ENCODE assay signal across 29 cellular contexts in the genomic region with DNA sequence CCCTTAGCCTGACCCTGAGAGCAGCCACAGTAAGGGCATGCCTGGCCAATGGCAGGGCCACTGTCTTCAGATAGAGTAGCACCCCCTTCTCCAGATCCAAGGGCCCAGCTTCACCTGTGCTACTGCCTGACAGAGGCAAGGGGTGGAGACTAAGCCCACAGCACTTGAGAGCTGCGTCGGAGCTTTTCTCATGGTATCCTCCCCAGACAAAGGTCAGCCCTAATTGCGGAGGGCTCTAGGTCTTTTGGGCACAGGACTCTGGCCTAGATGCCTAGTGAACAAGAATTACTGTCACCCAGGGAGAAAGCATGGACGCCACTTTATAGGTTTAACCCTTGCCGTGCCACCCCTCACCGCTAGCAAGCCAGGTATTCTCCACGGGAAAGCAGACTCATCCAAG.
"Had no signal": no experiment of that assay in that cellular context is flagged by ENCODE, and none has a peak within 500 bp of the region (broad histone marks: within the 10 kb centered on the region; RNA-seq: fewer than 3 reads in every experiment).

No MANE protein-coding gene starts in this region.

- H3K4me1 ChIP-seq: ascending aorta, colonic mucosa, gastroesophageal sphincter had no signal

- H3K36me3 ChIP-seq: breast epithelium, cardiac muscle cell, colonic mucosa had no signal

- H3K4me3 ChIP-seq: ascending aorta, breast epithelium, cardiac muscle cell, colonic mucosa, esophagus squamous epithelium, gastroesophageal sphincter had no signal

- H3K9me3 ChIP-seq: ascending aorta, breast epithelium, colonic mucosa, esophagus squamous epithelium, gastroesophageal sphincter had no signal

- DNase-seq: activated CD4-positive, alpha-beta memory T cell treated with anti-CD3 and anti-CD28 coated beads, Interleukin-2, amount 10 ng/mL, durations not matched to agents 7 days and 5 days; activated CD4-positive, alpha-beta T cell treated with anti-CD3 and anti-CD28 coated beads for 1 hour; activated CD4-positive, alpha-beta T cell treated with anti-CD3 and anti-CD28 coated beads for 4 hours; activated CD4-positive, alpha-beta T cell treated with anti-CD3 and anti-CD28 coated beads, Interleukin-2, amount 10 ng/mL, durations not matched to agents 7 days and 5 days; activated CD4-positive, alpha-beta T cell treated with anti-CD3 and anti-CD28 coated beads, Interleukin-2, amount 50 U/mL, for 4 hours; activated CD4-positive, CD25-positive, alpha-beta regulatory T cell; activated CD8-positive, alpha-beta memory T cell treated with anti-CD3 and anti-CD28 coated beads, Interleukin-2, amount 50 U/mL, for 48 hours; activated gamma-delta T cell; activated naive CD4-positive, alpha-beta T cell; activated naive CD4-positive, alpha-beta T cell treated with anti-CD3 and anti-CD28 coated beads, Interleukin-2, amount 10 ng/mL, durations not matched to agents 7 days and 5 days; activated naive CD8-positive, alpha-beta T cell treated with anti-CD3 and anti-CD28 coated beads, Interleukin-2, amount 10 ng/mL, durations not matched to agents 7 days and 5 days; activated T-cell treated with anti-CD3 and anti-CD28 coated beads for 4 hours; activated T-cell treated with anti-CD3 and anti-CD28 coated beads, Interleukin-2, amount 50 U/mL, for 24 hours; activated T-cell treated with anti-CD3 and anti-CD28 coated beads, Interleukin-2, amount 50 U/mL, for 72 hours; central memory CD4-positive, alpha-beta T cell; cerebellar nuclear complex; colonic mucosa; effector CD8-positive, alpha-beta T cell; esophagus squamous epithelium; foreskin melanocyte; T-helper 2 cell had no signal

- FAIRE-seq: endometrium, endothelial cell of umbilical vein had no signal

- H3K27me3 ChIP-seq: ascending aorta, breast epithelium, cardiac muscle cell, colonic mucosa, esophagus squamous epithelium, gastroesophageal sphincter had no signal

- H3K27ac ChIP-seq: ascending aorta, breast epithelium, cardiac muscle cell, colonic mucosa, epithelial cell of prostate, esophagus squamous epithelium, gastroesophageal sphincter had no signal

- ATAC-seq: activated naive CD4-positive, alpha-beta T cell treated with anti-CD3 and anti-CD28 coated beads, Interleukin-2, amount 50 U/mL, for 72 hours; activated T-cell treated with anti-CD3 and anti-CD28 coated beads, Interleukin-2, amount 50 U/mL, for 72 hours; gastroesophageal sphincter had no signal
